ENCODE assay signal across 29 cellular contexts in the genomic region with DNA sequence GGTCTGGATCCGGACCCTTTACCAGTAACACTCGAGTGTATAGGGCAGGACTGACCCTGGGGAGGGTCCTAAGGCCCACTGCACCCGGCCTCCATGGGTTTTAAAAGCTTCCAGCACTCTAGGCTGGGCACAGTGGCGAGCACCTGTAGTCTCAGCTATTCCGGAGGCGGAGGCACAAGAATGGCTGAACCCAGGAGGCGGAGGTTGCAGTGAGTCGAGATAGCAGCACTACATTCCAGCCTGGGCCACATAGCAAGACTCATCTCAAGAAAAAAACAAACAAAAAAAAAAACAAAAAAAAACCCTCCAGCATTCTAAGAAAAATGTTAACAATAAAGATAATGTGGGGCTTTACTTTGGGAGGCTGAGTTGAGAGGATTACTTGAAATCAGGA.
"Had no signal": no experiment of that assay in that cellular context is flagged by ENCODE, and none has a peak within 500 bp of the region (broad histone marks: within the 10 kb centered on the region; RNA-seq: fewer than 3 reads in every experiment).

No MANE protein-coding gene starts in this region.

- H3K36me3 ChIP-seq: brain microvascular endothelial cell, esophagus muscularis mucosa, gastrocnemius medialis, heart left ventricle, WERI-Rb-1 had no signal

- H3K27ac ChIP-seq: brain microvascular endothelial cell, coronary artery, dorsolateral prefrontal cortex, esophagus muscularis mucosa, foreskin keratinocyte, gastrocnemius medialis, heart left ventricle, WERI-Rb-1 had no signal

- H3K9me3 ChIP-seq: gastrocnemius medialis had no signal

- H3K4me3 ChIP-seq: coronary artery, dorsolateral prefrontal cortex, esophagus muscularis mucosa, gastrocnemius medialis, heart left ventricle had no signal

- FAIRE-seq: astrocyte, bronchial epithelial cell had no signal

- DNase-seq: activated B cell treated with CpG ODN at 0.5 μM for 24 hours; activated CD4-positive, alpha-beta T cell treated with anti-CD3 and anti-CD28 coated beads for 48 hours; activated CD4-positive, alpha-beta T cell treated with anti-CD3 and anti-CD28 coated beads, Interleukin-2, amount 50 U/mL, for 1 hour; activated CD4-positive, alpha-beta T cell treated with anti-CD3 and anti-CD28 coated beads, Interleukin-2, amount 50 U/mL, for 48 hours; activated CD8-positive, alpha-beta memory T cell treated with anti-CD3 and anti-CD28 coated beads for 24 hours; activated CD8-positive, alpha-beta T cell treated with anti-CD3 and anti-CD28 coated beads for 36 hours; activated effector memory CD4-positive, alpha-beta T cell treated with Interleukin-2 at 50 U/mL for 16 hours; activated gamma-delta T cell treated with Interleukin-2 at 50 U/mL for 16 hours; activated naive CD4-positive, alpha-beta T cell treated with anti-CD3 and anti-CD28 coated beads, Interleukin-2, amount 50 U/mL, for 16 hours; activated naive CD4-positive, alpha-beta T cell treated with Interleukin-2 at 50 U/mL for 16 hours; activated T-cell treated with anti-CD3 and anti-CD28 coated beads, Interleukin-2, amount 50 U/mL, for 4 hours; amniotic stem cell; anterior cingulate cortex; brain microvascular endothelial cell; dorsolateral prefrontal cortex; effector CD4-positive, alpha-beta T cell; effector memory CD8-positive, alpha-beta T cell; erythroblast; foreskin keratinocyte; gastrocnemius medialis; glutamatergic neuron; heart left ventricle; T-helper 17 cell; T1000; WERI-Rb-1 had no signal

- H3K27me3 ChIP-seq: brain microvascular endothelial cell, dorsolateral prefrontal cortex, esophagus muscularis mucosa, foreskin keratinocyte, gastrocnemius medialis, heart left ventricle had no signal

- H3K4me1 ChIP-seq: esophagus muscularis mucosa, foreskin keratinocyte, gastrocnemius medialis, heart left ventricle had no signal
